In genomic region chr12:76621582-76622024, GRCh38 we compare ENCODE assay signal across 8 cellular contexts.
DNase-seq lines count a peak whose midpoint lies in the region; ATAC-seq and TF ChIP-seq lines count a peak whose summit lies in the region.

No MANE protein-coding gene starts in this region.

- no peak overlapping the region for H3K4me3 ChIP-seq in colonic mucosa
- H3K4me3 ChIP-seq in liver (ENCODE audit: low read depth in 1 of 3, low read length in 3 of 3) = no peak overlapping the region

- TF ChIP-seq CTCF in colonic mucosa (IDR thresholded peaks at IDR 0.05) = peak; percentile 93
- TF ChIP-seq CTCF in liver (IDR thresholded peaks at IDR 0.05; ENCODE audit: low read depth, low read length, missing input control) = peak; percentile 99

- no peak overlapping the region for H3K4me3 Mint-ChIP-seq in activated CD4-positive, alpha-beta T cell treated with anti-CD3 and anti-CD28 coated beads for 36 hours

- no peaks in the 10 kb centered on the region for H3K9me3 Mint-ChIP-seq in activated CD4-positive, alpha-beta T cell treated with anti-CD3 and anti-CD28 coated beads for 36 hours (ENCODE audit: low read depth)

- POLR2A ChIA-PET in activated CD4-positive, alpha-beta T cell treated with anti-CD3 and anti-CD28 coated beads for 36 hours (lab: Charles Lee) = interaction anchor here (0.5 kb wide), 1 partner anchor 311 kb away, joined by 3 read pairs; no protein-coding TSS in a partner anchor

- CTCF ChIA-PET in activated CD4-positive, alpha-beta T cell treated with anti-CD3 and anti-CD28 coated beads for 36 hours (lab: Charles Lee) = interaction anchor here (0.5 to 3.5 kb wide), 21 partner anchors 9 to 837 kb away, joined by 3 to 47 read pairs (median 4); no protein-coding TSS in a partner anchor

- H3K4me1 ChIP-seq in colonic mucosa (no peaks in the 10 kb centered on the region), liver (ENCODE audit: control insufficient read depth in 4 of 4, insufficient read depth in 4 of 4, low read length in 3 of 4) (peaks cover 3 to 10% (median 6%) of the 10 kb centered on the region in 4 donors)

- H3K9me3 ChIP-seq in colonic mucosa = no peaks in the 10 kb centered on the region
- no peaks in the 10 kb centered on the region for H3K9me3 ChIP-seq in liver (ENCODE audit: control insufficient read depth in 4 of 4, low read length in 3 of 4)

- peaks cover 5% of the 10 kb centered on the region for H3K4me1 Mint-ChIP-seq in activated CD4-positive, alpha-beta T cell treated with anti-CD3 and anti-CD28 coated beads for 36 hours

- intact Hi-C loops in activated CD4-positive, alpha-beta T cell treated with anti-CD3 and anti-CD28 coated beads for 36 hours (cut with DNase I, micrococcal nuclease) = loop anchor here (1.0 to 5.0 kb wide), 4 partner anchors 170 to 390 kb away; partner anchors contain the start of gene CSRP2 (in 1 of the 2)
- intact Hi-C loops in colonic mucosa (cut with DNase I) = loop anchor here (2.0 to 5.0 kb wide), 2 partner anchors 171 to 391 kb away; no protein-coding TSS in a partner anchor

- DNase-seq in Ammon's horn (ENCODE audit: low spot score) = peak; percentile 83
- DNase-seq in NCI-H460 (ENCODE audit: extremely low read depth, low read depth) = peak; percentile 69
- DNase-seq in activated CD4-positive, alpha-beta T cell treated with anti-CD3 and anti-CD28 coated beads for 36 hours = peak; percentile 81
- peak; percentile 83 for DNase-seq in colonic mucosa
- DNase-seq in stimulated activated CD8-positive, alpha-beta memory T cell treated with anti-CD3 and anti-CD28 coated beads, Interleukin-12 subunit alpha, Interleukin-12 subunit beta, amount 100 ng/mL, for 1 hour (ENCODE audit: low read depth) = peak; percentile 43

- H3K27ac Mint-ChIP-seq in activated CD4-positive, alpha-beta T cell treated with anti-CD3 and anti-CD28 coated beads for 36 hours = no peak overlapping the region

- H3K27ac ChIP-seq in colonic mucosa (no peak overlapping the region), liver (ENCODE audit: low read depth in 1 of 2, low read length in 2 of 2) (peak overlapping the region in 1 of 2 donors; percentile 58)

- H3K36me3 ChIP-seq in colonic mucosa (no peaks in the 10 kb centered on the region), liver (ENCODE audit: control insufficient read depth in 4 of 4, insufficient read depth in 3 of 4, low read depth in 1 of 4, low read length in 3 of 4) (no peaks in the 10 kb centered on the region)

- TF ChIP-seq RAD21 in liver (IDR thresholded peaks at IDR 0.05) = peak; percentile 99 to 100

- no peaks in the 10 kb centered on the region for H3K27me3 ChIP-seq in colonic mucosa
- no peaks in the 10 kb centered on the region for H3K27me3 ChIP-seq in liver (ENCODE audit: control insufficient read depth in 4 of 4, insufficient read depth in 4 of 4, low read length in 3 of 4)

- no peaks in the 10 kb centered on the region for H3K36me3 Mint-ChIP-seq in activated CD4-positive, alpha-beta T cell treated with anti-CD3 and anti-CD28 coated beads for 36 hours (ENCODE audit: low read depth)

- peak; percentile 76 for ATAC-seq in GM19035 (IDR thresholded peaks at IDR 0.05; ENCODE audit: unreplicated experiment)
- ATAC-seq in HG03378 (IDR thresholded peaks at IDR 0.05; ENCODE audit: unreplicated experiment) = peak; percentile 75
- peak; percentile 84 for ATAC-seq in activated CD4-positive, alpha-beta T cell treated with anti-CD3 and anti-CD28 coated beads for 36 hours

- H3K9ac ChIP-seq in colonic mucosa (ENCODE audit: low read depth in 2 of 2, low read length in 2 of 2) = no peak overlapping the region
- no peak overlapping the region for H3K9ac ChIP-seq in liver (ENCODE audit: low read depth in 1 of 2, low read length in 2 of 2)

- WGBS in liver = 3% methylated on average over 1 of the region's 1 CpG

- no peaks in the 10 kb centered on the region for H3K27me3 Mint-ChIP-seq in activated CD4-positive, alpha-beta T cell treated with anti-CD3 and anti-CD28 coated beads for 36 hours

TF ChIP-seq in liver, 16 proteins besides CTCF, POLR2A, EP300 and RAD21:
- TF ChIP-seq, protein P1, sequence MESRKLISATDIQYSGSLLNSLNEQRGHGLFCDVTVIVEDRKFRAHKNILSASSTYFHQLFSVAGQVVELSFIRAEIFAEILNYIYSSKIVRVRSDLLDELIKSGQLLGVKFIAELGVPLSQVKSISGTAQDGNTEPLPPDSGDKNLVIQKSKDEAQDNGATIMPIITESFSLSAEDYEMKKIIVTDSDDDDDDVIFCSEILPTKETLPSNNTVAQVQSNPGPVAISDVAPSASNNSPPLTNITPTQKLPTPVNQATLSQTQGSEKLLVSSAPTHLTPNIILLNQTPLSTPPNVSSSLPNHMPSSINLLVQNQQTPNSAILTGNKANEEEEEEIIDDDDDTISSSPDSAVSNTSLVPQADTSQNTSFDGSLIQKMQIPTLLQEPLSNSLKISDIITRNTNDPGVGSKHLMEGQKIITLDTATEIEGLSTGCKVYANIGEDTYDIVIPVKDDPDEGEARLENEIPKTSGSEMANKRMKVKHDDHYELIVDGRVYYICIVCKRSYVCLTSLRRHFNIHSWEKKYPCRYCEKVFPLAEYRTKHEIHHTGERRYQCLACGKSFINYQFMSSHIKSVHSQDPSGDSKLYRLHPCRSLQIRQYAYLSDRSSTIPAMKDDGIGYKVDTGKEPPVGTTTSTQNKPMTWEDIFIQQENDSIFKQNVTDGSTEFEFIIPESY (IDR thresholded peaks at IDR 0.05) = peak; percentile 54
- TF ChIP-seq RXRA (IDR thresholded peaks at IDR 0.05) = peak; percentile 96 to 98
- peak; percentile 99 for TF ChIP-seq FOXA2 (IDR thresholded peaks at IDR 0.05)
- TF ChIP-seq JUND (IDR thresholded peaks at IDR 0.05) = peak in 1 of 2 donors; percentile 40
- peak; percentile 97 for TF ChIP-seq FOXA1 (IDR thresholded peaks at IDR 0.05)
- peak; percentile 65 to 71 for TF ChIP-seq HNF4A (conservative IDR thresholded peaks at IDR 0.05)
- TF ChIP-seq EGR1 (IDR thresholded peaks at IDR 0.05; ENCODE audit: low read depth in 2 of 2) = no peak
- TF ChIP-seq, protein P2, sequence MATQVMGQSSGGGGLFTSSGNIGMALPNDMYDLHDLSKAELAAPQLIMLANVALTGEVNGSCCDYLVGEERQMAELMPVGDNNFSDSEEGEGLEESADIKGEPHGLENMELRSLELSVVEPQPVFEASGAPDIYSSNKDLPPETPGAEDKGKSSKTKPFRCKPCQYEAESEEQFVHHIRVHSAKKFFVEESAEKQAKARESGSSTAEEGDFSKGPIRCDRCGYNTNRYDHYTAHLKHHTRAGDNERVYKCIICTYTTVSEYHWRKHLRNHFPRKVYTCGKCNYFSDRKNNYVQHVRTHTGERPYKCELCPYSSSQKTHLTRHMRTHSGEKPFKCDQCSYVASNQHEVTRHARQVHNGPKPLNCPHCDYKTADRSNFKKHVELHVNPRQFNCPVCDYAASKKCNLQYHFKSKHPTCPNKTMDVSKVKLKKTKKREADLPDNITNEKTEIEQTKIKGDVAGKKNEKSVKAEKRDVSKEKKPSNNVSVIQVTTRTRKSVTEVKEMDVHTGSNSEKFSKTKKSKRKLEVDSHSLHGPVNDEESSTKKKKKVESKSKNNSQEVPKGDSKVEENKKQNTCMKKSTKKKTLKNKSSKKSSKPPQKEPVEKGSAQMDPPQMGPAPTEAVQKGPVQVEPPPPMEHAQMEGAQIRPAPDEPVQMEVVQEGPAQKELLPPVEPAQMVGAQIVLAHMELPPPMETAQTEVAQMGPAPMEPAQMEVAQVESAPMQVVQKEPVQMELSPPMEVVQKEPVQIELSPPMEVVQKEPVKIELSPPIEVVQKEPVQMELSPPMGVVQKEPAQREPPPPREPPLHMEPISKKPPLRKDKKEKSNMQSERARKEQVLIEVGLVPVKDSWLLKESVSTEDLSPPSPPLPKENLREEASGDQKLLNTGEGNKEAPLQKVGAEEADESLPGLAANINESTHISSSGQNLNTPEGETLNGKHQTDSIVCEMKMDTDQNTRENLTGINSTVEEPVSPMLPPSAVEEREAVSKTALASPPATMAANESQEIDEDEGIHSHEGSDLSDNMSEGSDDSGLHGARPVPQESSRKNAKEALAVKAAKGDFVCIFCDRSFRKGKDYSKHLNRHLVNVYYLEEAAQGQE (IDR thresholded peaks at IDR 0.05) = peak; percentile 43
- TF ChIP-seq SP1 (IDR thresholded peaks at IDR 0.05) = peak; percentile 84
- peak; percentile 68 for TF ChIP-seq YY1 (IDR thresholded peaks at IDR 0.05)
- TF ChIP-seq ATF3 (IDR thresholded peaks at IDR 0.05) = no peak
- TF ChIP-seq GABPA (IDR thresholded peaks at IDR 0.05 in 1 of 2, conservative IDR thresholded peaks at IDR 0.05 in 1 of 2) = no peak
- peak; percentile 45 for TF ChIP-seq MAX (IDR thresholded peaks at IDR 0.05)
- TF ChIP-seq NR2F2 (IDR thresholded peaks at IDR 0.05) = peak; percentile 57
- no peak for TF ChIP-seq HNF4G (IDR thresholded peaks at IDR 0.05)
- no peak for TF ChIP-seq TAF1 (conservative IDR thresholded peaks at IDR 0.05)
TF ChIP-seq in liver: peak in this region for 11.
